Comparison of ENCODE assay signal across 38 cellular contexts in the genomic region with DNA sequence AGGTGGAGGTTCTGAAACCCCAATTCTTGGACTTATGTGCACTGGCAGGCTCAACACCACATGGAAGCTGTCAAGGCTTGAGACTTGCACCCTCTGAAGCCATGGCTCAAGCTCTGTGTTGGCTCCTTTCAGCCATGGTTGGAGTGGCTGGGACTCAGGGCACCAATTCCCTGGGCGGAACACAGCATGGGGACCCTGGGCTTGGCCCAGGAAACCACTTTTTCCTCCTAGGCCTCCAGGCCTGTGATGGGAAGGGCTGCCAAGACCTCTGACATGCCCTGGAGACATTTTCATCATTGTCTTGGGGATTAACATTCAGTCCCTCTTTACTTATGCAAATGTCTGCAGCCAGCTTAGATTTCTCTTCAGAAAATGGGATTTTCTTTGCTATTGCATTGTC. TPM values are rescaled to one million over a fixed set of nuclear protein-coding genes. Genes with fewer than 3 reads are reported as not detected.
"Had no signal": no experiment of that assay in that cellular context is flagged by ENCODE, and none has a peak within 500 bp of the region (broad histone marks: within the 10 kb centered on the region; RNA-seq: fewer than 3 reads in every experiment).

No MANE protein-coding gene starts in this region.

- H3K27ac ChIP-seq: KMS-11 had no signal

- H3K36me3 ChIP-seq: MG63 had no signal

- H3K27me3 ChIP-seq: MG63 had no signal

- H3K9ac ChIP-seq: KMS-11 had no signal

- H3K4me2 ChIP-seq: KMS-11 had no signal

- DNase-seq: Karpas-422, Kasumi-1, MG63, MM.1S, MV-4-11, NCI-H1048, NCI-H1092, NCI-H1092 treated with DMSO at 0.1 percent for 48 hours, NCI-H1105, NCI-H1105 treated with DMSO at 0.1 percent for 48 hours, NCI-H1417, NCI-H1417 treated with DMSO at 0.1 percent for 48 hours, NCI-H1436, NCI-H1436 treated with DMSO at 0.1 percent for 48 hours, NCI-H146, NCI-H1694, NCI-H1694 treated with DMSO at 0.1 percent for 48 hours, NCI-H187, NCI-H187 treated with DMSO at 0.1 percent for 48 hours, NCI-H1930, NCI-H2029, NCI-H2029 treated with DMSO at 0.1 percent for 48 hours, NCI-H2081, NCI-H2081 treated with DMSO at 0.1 percent for 48 hours, NCI-H2107, NCI-H2171, NCI-H2171 treated with DMSO at 0.1 percent for 48 hours, NCI-H2227 treated with DMSO at 0.1 percent for 48 hours, NCI-H226, NCI-H345, NCI-H446, NCI-H446 treated with DMSO at 0.1 percent for 48 hours, NCI-H510A had no signal

- H3K4me3 ChIP-seq: MG63 had no signal

- H3K9me3 ChIP-seq: MG63 had no signal

RNA-seq across cellular contexts. Expression of gene CLDN20, which starts 26.2 kb away (rescaled TPM):
- total RNA-seq: LHCN-M2, M059J, MCF 10A, NCI-H460 had no signal
